ENCODE assay signal across 14 cellular contexts in genomic region chr5:149779071-149779470, GRCh38. TPM values are rescaled to one million over a fixed set of nuclear protein-coding genes. Genes with fewer than 3 reads are reported as not detected.
A peak's percentile ranks its signal among the peaks of the same experiment; 100 is the strongest.
DNase-seq lines count a peak whose midpoint lies in the region; ATAC-seq and TF ChIP-seq lines count a peak whose summit lies in the region.
"Had no signal": no experiment of that assay in that cellular context is flagged by ENCODE, and none has a peak within 500 bp of the region (broad histone marks: within the 10 kb centered on the region; RNA-seq: fewer than 3 reads in every experiment).

No MANE protein-coding gene starts in this region.

- TF ChIP-seq CTCF in activated B cell treated with CpG ODN at 0.5 μM for 24 hours (IDR thresholded peaks at IDR 0.05) (no peak), gastrocnemius medialis (IDR thresholded peaks at IDR 0.05 in 4 of 5, conservative IDR thresholded peaks at IDR 0.05 in 1 of 5) (no peak)

- peak overlapping the region; percentile 18 for H3K27ac ChIP-seq in right cardiac atrium (ENCODE audit: low read length)
- peak overlapping the region; percentile 75 to 90 (median 86) for H3K27ac ChIP-seq in gastrocnemius medialis

- H3K27ac Mint-ChIP-seq in activated B cell treated with CpG ODN at 0.5 μM for 24 hours = peak overlapping the region; percentile 85
- H3K27ac Mint-ChIP-seq: activated naive CD4-positive, alpha-beta T cell treated with anti-CD3 and anti-CD28 coated beads, Interleukin-2, amount 10 ng/mL, durations not matched to agents 7 days and 5 days; T-cell had no signal

- peaks cover 7% of the 10 kb centered on the region for H3K9me3 Mint-ChIP-seq in activated B cell treated with CpG ODN at 0.5 μM for 24 hours

- ATAC-seq in activated B cell treated with CpG ODN at 0.5 μM for 24 hours (ENCODE audit: low read depth) (no peak), right cardiac atrium (peak in 1 of 2 donors; percentile 1), gastrocnemius medialis (no peak)
- ATAC-seq: HCT116, left lobe of liver had no signal

- in situ Hi-C loops in gastrocnemius medialis (cut with MboI; ENCODE audit: low sequenced_read_pairs in 4 of 4) = no loop called here

- H3K36me3 Mint-ChIP-seq in activated B cell treated with CpG ODN at 0.5 μM for 24 hours (ENCODE audit: low read depth) = peaks cover 2% of the 10 kb centered on the region

- H3K4me3 ChIP-seq in right cardiac atrium (ENCODE audit: low read length) (no peak overlapping the region), gastrocnemius medialis (no peak overlapping the region)

- peaks cover 69% of the 10 kb centered on the region for H3K4me1 Mint-ChIP-seq in activated B cell treated with CpG ODN at 0.5 μM for 24 hours

- DNase-seq in ELF-1 (ENCODE audit: low read depth, low spot score) = peak; percentile 27
- no peak for DNase-seq in activated B cell treated with CpG ODN at 0.5 μM for 24 hours
- DNase-seq in right cardiac atrium = peak in 1 of 3 donors; percentile 54
- no peak for DNase-seq in gastrocnemius medialis
- no peak for DNase-seq in mesenteric fat pad (ENCODE audit: low spot score)
- no peak for DNase-seq in activated CD8-positive, alpha-beta memory T cell treated with anti-CD3 and anti-CD28 coated beads, Interleukin-2, amount 50 U/mL, for 4 hours
- no peak for DNase-seq in NCI-H2029 treated with DMSO at 0.1 percent for 48 hours (lab: John Stamatoyannopoulos, UW)
- no peak for DNase-seq in NCI-H510A treated with DMSO at 0.1 percent for 48 hours (lab: John Stamatoyannopoulos, UW)
- DNase-seq: activated CD4-positive, CD25-positive, alpha-beta regulatory T cell; activated naive CD4-positive, alpha-beta T cell treated with anti-CD3 and anti-CD28 coated beads, Interleukin-2, amount 10 ng/mL, durations not matched to agents 7 days and 5 days; NCI-H524 treated with DMSO at 0.1 percent for 48 hours; T-cell had no signal

- TF ChIP-seq POLR2A in gastrocnemius medialis (IDR thresholded peaks at IDR 0.05) = no peak

- H3K9me3 ChIP-seq in right cardiac atrium (ENCODE audit: control insufficient read depth, low read length) = no peaks in the 10 kb centered on the region
- no peaks in the 10 kb centered on the region for H3K9me3 ChIP-seq in gastrocnemius medialis

- peaks cover 23% of the 10 kb centered on the region for H3K4me1 ChIP-seq in right cardiac atrium (ENCODE audit: control insufficient read depth, insufficient read depth, low read length)
- peaks cover 65 to 66% of the 10 kb centered on the region in 2 donors for H3K4me1 ChIP-seq in gastrocnemius medialis

- no peaks in the 10 kb centered on the region for H3K36me3 ChIP-seq in gastrocnemius medialis

- no peaks in the 10 kb centered on the region for H3K27me3 Mint-ChIP-seq in activated B cell treated with CpG ODN at 0.5 μM for 24 hours
- H3K27me3 Mint-ChIP-seq: activated naive CD4-positive, alpha-beta T cell treated with anti-CD3 and anti-CD28 coated beads, Interleukin-2, amount 10 ng/mL, durations not matched to agents 7 days and 5 days; T-cell had no signal

- H3K27me3 ChIP-seq in right cardiac atrium (ENCODE audit: control insufficient read depth, insufficient read depth) (no peaks in the 10 kb centered on the region), gastrocnemius medialis (no peaks in the 10 kb centered on the region)

- CTCF ChIA-PET in activated B cell treated with CpG ODN at 0.5 μM for 24 hours (lab: Charles Lee) = no interaction called here

- 54% methylated on average over 4 of the region's 4 CpGs for WGBS in right cardiac atrium

- intact Hi-C loops in activated B cell treated with CpG ODN at 0.5 μM for 24 hours (cut with micrococcal nuclease) = loop anchor here (5.0 kb wide), 1 partner anchor 48 kb away; no protein-coding TSS in a partner anchor
- intact Hi-C loops in right cardiac atrium (cut with DNase I) = no loop called here
- intact Hi-C loops in gastrocnemius medialis (cut with DNase I; ENCODE audit: low total_unique reads) = no loop called here

- POLR2A ChIA-PET in activated B cell treated with CpG ODN at 0.5 μM for 24 hours (lab: Charles Lee) = no interaction called here

- H3K4me3 Mint-ChIP-seq in activated B cell treated with CpG ODN at 0.5 μM for 24 hours = peak overlapping the region; percentile 46
- H3K4me3 Mint-ChIP-seq: activated naive CD4-positive, alpha-beta T cell treated with anti-CD3 and anti-CD28 coated beads, Interleukin-2, amount 10 ng/mL, durations not matched to agents 7 days and 5 days; T-cell had no signal

RNA-seq across cellular contexts. Expression of gene PPARGC1B, which starts 49.0 kb away (rescaled TPM):
- total RNA-seq in activated B cell treated with CpG ODN at 0.5 μM for 24 hours (3.7 and 6.4 TPM in 2 replicates), right cardiac atrium (10 to 100 TPM; 11.9 to 17.5 (median 13.6) TPM), gastrocnemius medialis (1 to 10 TPM; 3.9 to 6.8 (median 4.8) TPM), mesenteric fat pad (11.5 TPM)
- 4.5 TPM for polyA plus RNA-seq in right cardiac atrium
